Comparison of ENCODE assay signal across 14 cellular contexts in genomic region chr5:84286662-84287061, GRCh38.
DNase-seq lines count a peak whose midpoint lies in the region; ATAC-seq and TF ChIP-seq lines count a peak whose summit lies in the region.
"Had no signal": no experiment of that assay in that cellular context is flagged by ENCODE, and none has a peak within 500 bp of the region (broad histone marks: within the 10 kb centered on the region; RNA-seq: fewer than 3 reads in every experiment).

No MANE protein-coding gene starts in this region.

- DNase-seq in BE2C (peak; percentile 39), NCI-H1105 (lab: John Stamatoyannopoulos, UW) (peak; percentile 14), OCI-M1 (lab: John Stamatoyannopoulos, UW) (peak; percentile 47), glomerular visceral epithelial cell (ENCODE audit: extremely low spot score) (peak; percentile 50), sciatic nerve (ENCODE audit: low spot score) (no peak), Caco-2 (no peak)
- DNase-seq in stimulated activated naive CD8-positive, alpha-beta T cell treated with anti-CD3 and anti-CD28 coated beads, Interleukin-15, amount 100 ng/mL, for 72 hours, result no peak
- DNase-seq: Calu3, KBM-7, NCI-H1092, NCI-H187, NCI-H774, SIG-M5 had no signal

- no peaks in the 10 kb centered on the region for H3K9me3 ChIP-seq in BE2C
- no peaks in the 10 kb centered on the region for H3K9me3 ChIP-seq in Caco-2

- H3K27ac Mint-ChIP-seq in stimulated activated naive CD8-positive, alpha-beta T cell treated with anti-CD3 and anti-CD28 coated beads, Interleukin-15, amount 100 ng/mL, for 72 hours, result no peak overlapping the region
- H3K27ac Mint-ChIP-seq in Caco-2 (ENCODE audit: unreplicated experiment), result no peak overlapping the region

- TF ChIP-seq CTCF in BE2C (IDR thresholded peaks at IDR 0.05; ENCODE audit: low read depth, low read length) (no peak), Caco-2 (IDR thresholded peaks at IDR 0.05; ENCODE audit: insufficient read depth in 1 of 2, low read depth in 1 of 2, low read length in 1 of 2, severe bottlenecking in 1 of 2, unreplicated experiment in 1 of 2) (no peak)

- H3K9me3 Mint-ChIP-seq in stimulated activated naive CD8-positive, alpha-beta T cell treated with anti-CD3 and anti-CD28 coated beads, Interleukin-15, amount 100 ng/mL, for 72 hours, result no peaks in the 10 kb centered on the region
- H3K9me3 Mint-ChIP-seq in Caco-2 (ENCODE audit: unreplicated experiment), result no peaks in the 10 kb centered on the region

- no peak for ATAC-seq in stimulated activated naive CD8-positive, alpha-beta T cell treated with anti-CD3 and anti-CD28 coated beads, Interleukin-15, amount 100 ng/mL, for 72 hours
- ATAC-seq in HG02588 (IDR thresholded peaks at IDR 0.05; ENCODE audit: unreplicated experiment) (no peak), sciatic nerve (no peak)

- H3K4me1 Mint-ChIP-seq in stimulated activated naive CD8-positive, alpha-beta T cell treated with anti-CD3 and anti-CD28 coated beads, Interleukin-15, amount 100 ng/mL, for 72 hours, result no peaks in the 10 kb centered on the region
- H3K4me1 Mint-ChIP-seq in Caco-2 (ENCODE audit: low read depth, unreplicated experiment), result no peaks in the 10 kb centered on the region

- H3K36me3 ChIP-seq in BE2C (no peaks in the 10 kb centered on the region), Caco-2 (ENCODE audit: control insufficient read depth, insufficient read depth, low read length) (no peaks in the 10 kb centered on the region)

- H3K27me3 ChIP-seq in BE2C (no peaks in the 10 kb centered on the region), Caco-2 (replicated peaks; ENCODE audit: control insufficient read depth, insufficient read depth, low read length) (no peaks in the 10 kb centered on the region)

- H3K36me3 Mint-ChIP-seq in Caco-2 (ENCODE audit: insufficient read depth, unreplicated experiment), result no peaks in the 10 kb centered on the region

- H3K4me1 ChIP-seq in BE2C, result peaks cover 24% of the 10 kb centered on the region
- no peaks in the 10 kb centered on the region for H3K4me1 ChIP-seq in Caco-2

- intact Hi-C loops in sciatic nerve (cut with DNase I) (no loop called here), Caco-2 (cut with micrococcal nuclease; ENCODE audit: unreplicated experiment) (no loop called here)

- H3K4me3 Mint-ChIP-seq in stimulated activated naive CD8-positive, alpha-beta T cell treated with anti-CD3 and anti-CD28 coated beads, Interleukin-15, amount 100 ng/mL, for 72 hours, result no peak overlapping the region
- H3K4me3 Mint-ChIP-seq in Caco-2 (ENCODE audit: unreplicated experiment), result no peak overlapping the region

- H3K4me3 ChIP-seq in BE2C (ENCODE audit: low read depth, low read length) (no peak overlapping the region), Caco-2 (ENCODE audit: low read depth, low read length) (no peak overlapping the region)

- BruUV-seq in Caco-2 (replicated peaks; lab: Mats Ljungman, UMichigan), result no TSS peak

- POLR2A ChIA-PET in Caco-2 (lab: Charles Lee), result no interaction called here

- CTCF ChIA-PET in Caco-2 (lab: Charles Lee), result no interaction called here

- H3K27me3 Mint-ChIP-seq in stimulated activated naive CD8-positive, alpha-beta T cell treated with anti-CD3 and anti-CD28 coated beads, Interleukin-15, amount 100 ng/mL, for 72 hours, result peaks cover 6% of the 10 kb centered on the region
- H3K27me3 Mint-ChIP-seq in Caco-2 (ENCODE audit: insufficient read depth, unreplicated experiment), result no peaks in the 10 kb centered on the region

Comparison
In these comparisons a context has a peak if more than half of its experiments do, and no peak if none do; other contexts are left out.
1. DNase-seq: peak in BE2C (single experiment), NCI-H1105 (single experiment), OCI-M1 (single experiment) and glomerular visceral epithelial cell (single experiment); none in stimulated activated naive CD8-positive, alpha-beta T cell treated with anti-CD3 and anti-CD28 coated beads, Interleukin-15, amount 100 ng/mL, for 72 hours (0 of 2), sciatic nerve (single experiment) and Caco-2 (0 of 2).